Comparison of ENCODE assay signal across 21 cellular contexts in the genomic region with DNA sequence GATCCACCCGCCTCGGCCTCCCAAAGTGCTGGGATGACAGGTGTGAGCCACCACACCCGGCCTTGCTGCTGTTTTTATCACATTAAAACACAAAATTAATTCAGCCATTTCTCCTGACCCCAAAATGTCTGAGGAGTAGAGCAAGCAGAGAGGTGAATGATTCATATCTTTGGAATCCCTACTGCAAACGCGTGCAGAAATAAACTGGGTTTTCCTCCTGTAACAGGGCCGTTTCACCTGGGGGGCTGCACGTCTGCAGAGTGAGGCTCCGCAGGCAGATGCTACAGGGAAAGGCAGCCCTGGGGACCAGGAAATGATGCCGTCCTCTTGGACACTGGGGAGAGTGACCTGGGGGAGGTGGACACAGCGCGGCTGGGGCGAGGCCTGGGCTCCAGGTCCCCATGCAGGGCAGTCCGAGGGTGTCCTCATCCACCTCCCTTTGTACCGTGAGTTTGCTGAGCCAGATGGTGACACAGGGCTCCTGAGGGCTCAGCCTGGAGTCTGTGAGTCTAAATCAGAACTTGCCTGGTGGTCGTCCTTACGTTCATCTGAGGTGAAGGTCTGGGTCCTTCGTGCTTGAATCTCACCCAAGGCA. TPM values are rescaled to one million over a fixed set of nuclear protein-coding genes. Genes with fewer than 3 reads are reported as not detected.
A peak's percentile ranks its signal among the peaks of the same experiment; 100 is the strongest.
DNase-seq lines count a peak whose midpoint lies in the region; ATAC-seq, FAIRE-seq and TF ChIP-seq lines count a peak whose summit lies in the region.
"Had no signal": no experiment of that assay in that cellular context is flagged by ENCODE, and none has a peak within 500 bp of the region (broad histone marks: within the 10 kb centered on the region; RNA-seq: fewer than 3 reads in every experiment).

No MANE protein-coding gene starts in this region.

- FAIRE-seq in RCC 7860 (lab: Jason Lieb, UNC) (no peak), GM12892 (lab: Jason Lieb, UNC) (no peak)
- FAIRE-seq: colon, GM18507 had no signal

- H3K4me1 Mint-ChIP-seq in activated T-cell treated with anti-CD3 and anti-CD28 coated beads, Interleukin-2, amount 50 U/mL, for 24 hours (ENCODE audit: low read depth) = no peaks in the 10 kb centered on the region
- H3K4me1 Mint-ChIP-seq: immature natural killer cell had no signal

- TF ChIP-seq CTCF in left ventricle myocardium inferior (IDR thresholded peaks at IDR 0.05; ENCODE audit: borderline replicate concordance) (no peak), right atrium auricular region (IDR thresholded peaks at IDR 0.05) (no peak), upper lobe of right lung (IDR thresholded peaks at IDR 0.05) (no peak)

- TF ChIP-seq POLR2A in GM12892 (IDR thresholded peaks at IDR 0.05; ENCODE audit: low read depth, low read length) = no peak

- H3K27me3 ChIP-seq in left ventricle myocardium inferior (ENCODE audit: low read depth) = peaks cover 21% of the 10 kb centered on the region
- H3K27me3 ChIP-seq in right atrium auricular region = no peaks in the 10 kb centered on the region
- H3K27me3 ChIP-seq in upper lobe of right lung = peaks cover 6% of the 10 kb centered on the region
- H3K27me3 ChIP-seq: ovary, uterus had no signal

- H3K36me3 Mint-ChIP-seq in activated T-cell treated with anti-CD3 and anti-CD28 coated beads, Interleukin-2, amount 50 U/mL, for 24 hours (ENCODE audit: low read depth) = no peaks in the 10 kb centered on the region

- H3K27ac ChIP-seq in left ventricle myocardium inferior (replicated peaks) = no peak overlapping the region
- no peak overlapping the region for H3K27ac ChIP-seq in right atrium auricular region
- no peak overlapping the region for H3K27ac ChIP-seq in upper lobe of right lung
- H3K27ac ChIP-seq: epithelial cell of prostate, gastroesophageal sphincter, ovary, SK-N-MC, uterus had no signal

- no peak overlapping the region for H3K4me3 Mint-ChIP-seq in activated T-cell treated with anti-CD3 and anti-CD28 coated beads, Interleukin-2, amount 50 U/mL, for 24 hours
- H3K4me3 Mint-ChIP-seq: activated CD8-positive, alpha-beta T cell treated with anti-CD3 and anti-CD28 coated beads, Interleukin-2, amount 10 ng/mL, durations not matched to agents 7 days and 5 days; immature natural killer cell had no signal

- H3K9me3 Mint-ChIP-seq in activated T-cell treated with anti-CD3 and anti-CD28 coated beads, Interleukin-2, amount 50 U/mL, for 24 hours = no peaks in the 10 kb centered on the region

- H3K4me3 ChIP-seq in left ventricle myocardium inferior = no peak overlapping the region
- no peak overlapping the region for H3K4me3 ChIP-seq in right atrium auricular region
- H3K4me3 ChIP-seq in upper lobe of right lung = no peak overlapping the region
- H3K4me3 ChIP-seq: gastroesophageal sphincter, ovary, SK-N-MC, uterus had no signal

- no peak overlapping the region for H3K27ac Mint-ChIP-seq in activated T-cell treated with anti-CD3 and anti-CD28 coated beads, Interleukin-2, amount 50 U/mL, for 24 hours
- H3K27ac Mint-ChIP-seq: activated CD8-positive, alpha-beta T cell treated with anti-CD3 and anti-CD28 coated beads, Interleukin-2, amount 10 ng/mL, durations not matched to agents 7 days and 5 days; activated T-helper 2 cell treated with anti-CD3 and anti-CD28 coated beads, Interferon-gamma antibody, Interleukin-2, Interleukin-4, amounts not matched to agents 10 μg/mL and 5 μg/mL and 100 μg/mL, durations not matched to agents 14 hours and 24 hours and 36 hours; immature natural killer cell had no signal

- DNase-seq in left ventricle myocardium inferior = peak; percentile 6
- no peak for DNase-seq in right atrium auricular region (ENCODE audit: low spot score)
- peak; percentile 13 for DNase-seq in RCC 7860 (ENCODE audit: low spot score)
- peak; percentile 0 to 9 for DNase-seq in left colon
- DNase-seq in upper lobe of right lung = peak; percentile 57
- no peak for DNase-seq in activated T-cell treated with anti-CD3 and anti-CD28 coated beads, Interleukin-2, amount 50 U/mL, for 24 hours
- DNase-seq in GM12892 (ENCODE audit: insufficient read length) = no peak
- DNase-seq: activated CD8-positive, alpha-beta T cell treated with anti-CD3 and anti-CD28 coated beads, Interleukin-2, amount 10 ng/mL, durations not matched to agents 7 days and 5 days; amygdala; immature natural killer cell; NCI-H1694 treated with DMSO at 0.1 percent for 48 hours; stimulated activated naive CD4-positive, alpha-beta T cell treated with Interleukin-2 at 50 U/mL for 16 hours; uterus had no signal

- H3K36me3 ChIP-seq in left ventricle myocardium inferior (no peaks in the 10 kb centered on the region), right atrium auricular region (no peaks in the 10 kb centered on the region), upper lobe of right lung (no peaks in the 10 kb centered on the region)
- H3K36me3 ChIP-seq: gastroesophageal sphincter, ovary, uterus had no signal

- H3K4me1 ChIP-seq in left ventricle myocardium inferior (peaks cover 4% of the 10 kb centered on the region), right atrium auricular region (peaks cover 0 to 12% of the 10 kb centered on the region in 2 donors), upper lobe of right lung (no peaks in the 10 kb centered on the region)
- H3K4me1 ChIP-seq: uterus had no signal

- peaks cover 9% of the 10 kb centered on the region for H3K27me3 Mint-ChIP-seq in activated T-cell treated with anti-CD3 and anti-CD28 coated beads, Interleukin-2, amount 50 U/mL, for 24 hours

- H3K9me3 ChIP-seq in left ventricle myocardium inferior (replicated peaks) (peaks cover 9% of the 10 kb centered on the region), right atrium auricular region (peaks cover 0 to 9% of the 10 kb centered on the region in 2 donors), upper lobe of right lung (no peaks in the 10 kb centered on the region)
- H3K9me3 ChIP-seq: ovary had no signal

- no peak for ATAC-seq in left colon
- ATAC-seq in upper lobe of right lung = no peak
- ATAC-seq in GM18861 (IDR thresholded peaks at IDR 0.05; ENCODE audit: unreplicated experiment) = no peak
- ATAC-seq: activated CD8-positive, alpha-beta T cell treated with anti-CD3 and anti-CD28 coated beads, Interleukin-2, amount 10 ng/mL, durations not matched to agents 7 days and 5 days; gastroesophageal sphincter had no signal

- intact Hi-C loops in left ventricle myocardium inferior (cut with micrococcal nuclease) (no loop called here), left colon (cut with DNase I, micrococcal nuclease) (no loop called here), upper lobe of right lung (cut with DNase I) (no loop called here)

RNA-seq across cellular contexts. Expression of a gene that starts 41.9 kb away (rescaled TPM):
- total RNA-seq in left ventricle myocardium inferior (26.0 TPM), right atrium auricular region (10 to 100 TPM; 31.8 to 34.2 TPM), left colon (10 to 100 TPM; 58.7 to 80.2 TPM), upper lobe of right lung (57.1 TPM)
- polyA plus RNA-seq in GM12892 (2012; ENCODE audit: missing spikeins) = 3.2 TPM

Comparison
In these comparisons a context has a peak if more than half of its experiments do, and no peak if none do; other contexts are left out.
1. DNase-seq: peak in left ventricle myocardium inferior (single experiment), RCC 7860 (single experiment), left colon (2 of 2) and upper lobe of right lung (single experiment); none in right atrium auricular region (single experiment), activated T-cell treated with anti-CD3 and anti-CD28 coated beads, Interleukin-2, amount 50 U/mL, for 24 hours (single experiment) and GM12892 (single experiment).